ENCODE assay signal across 16 cellular contexts in genomic region chr10:14003517-14003916, GRCh38.
"Had no signal": no experiment of that assay in that cellular context is flagged by ENCODE, and none has a peak within 500 bp of the region (broad histone marks: within the 10 kb centered on the region; RNA-seq: fewer than 3 reads in every experiment).

No MANE protein-coding gene starts in this region.

- H3K4me1 ChIP-seq: foreskin keratinocyte, prostate gland had no signal

- H3K9me3 ChIP-seq: ovary, prostate gland, upper lobe of left lung had no signal

- H3K36me3 ChIP-seq: ovary, prostate gland, upper lobe of left lung had no signal

- H3K36me3 Mint-ChIP-seq: natural killer cell treated with Interleukin-12 subunit alpha and Interleukin-12 subunit beta and Interleukin-15 and Interleukin-18, amount 100 ng/mL, for 72 hours had no signal

- ATAC-seq: foreskin keratinocyte; natural killer cell treated with Interleukin-12 subunit alpha and Interleukin-12 subunit beta and Interleukin-15 and Interleukin-18, amount 100 ng/mL, for 72 hours had no signal

- H3K4me3 ChIP-seq: lung, ovary, prostate gland, upper lobe of left lung had no signal

- H3K4me3 Mint-ChIP-seq: activated CD4-positive, alpha-beta T cell treated with anti-CD3 and anti-CD28 coated beads, Interleukin-2, amount 10 ng/mL, durations not matched to agents 24 days and 14 days; brain; natural killer cell treated with Interleukin-12 subunit alpha and Interleukin-12 subunit beta and Interleukin-15 and Interleukin-18, amount 100 ng/mL, for 72 hours; T-helper 1 cell treated with Interleukin-12 subunit alpha and Interleukin-12 subunit beta and Interleukin-4 antibody, amounts not matched to agents 30 μg/mL and 1 μg/mL, for 36 hours had no signal

- H3K9me3 Mint-ChIP-seq: activated CD4-positive, alpha-beta T cell treated with anti-CD3 and anti-CD28 coated beads, Interleukin-2, amount 10 ng/mL, durations not matched to agents 24 days and 14 days; natural killer cell treated with Interleukin-12 subunit alpha and Interleukin-12 subunit beta and Interleukin-15 and Interleukin-18, amount 100 ng/mL, for 72 hours had no signal

- H3K27ac ChIP-seq: foreskin keratinocyte, ovary, prostate gland, upper lobe of left lung had no signal

- DNase-seq: activated CD4-positive, alpha-beta T cell treated with anti-CD3 and anti-CD28 coated beads, Interleukin-2, amount 10 ng/mL, durations not matched to agents 24 days and 14 days; activated gamma-delta T cell treated with Interleukin-2 at 50 U/mL for 16 hours; activated T-cell treated with anti-CD3 and anti-CD28 coated beads, Interleukin-2, amount 50 U/mL, for 1 hour; aorta; dermis blood vessel endothelial cell; effector CD8-positive, alpha-beta T cell; foreskin keratinocyte; kidney; ovary; stimulated activated CD4-positive, alpha-beta T cell treated with anti-CD3 and anti-CD28 coated beads, Interleukin-4, amount 100 ng/mL, for 1 hour; upper lobe of left lung had no signal

- H3K27me3 ChIP-seq: foreskin keratinocyte, ovary, upper lobe of left lung had no signal

- H3K27ac Mint-ChIP-seq: activated CD4-positive, alpha-beta T cell treated with anti-CD3 and anti-CD28 coated beads, Interleukin-2, amount 10 ng/mL, durations not matched to agents 24 days and 14 days; natural killer cell treated with Interleukin-12 subunit alpha and Interleukin-12 subunit beta and Interleukin-15 and Interleukin-18, amount 100 ng/mL, for 72 hours; T-helper 1 cell treated with Interleukin-12 subunit alpha and Interleukin-12 subunit beta and Interleukin-4 antibody, amounts not matched to agents 30 μg/mL and 1 μg/mL, for 36 hours had no signal
